ENCODE assay signal across 18 cellular contexts in genomic region chr9:109939698-109940342, GRCh38.
DNase-seq lines count a peak whose midpoint lies in the region; ATAC-seq, FAIRE-seq and TF ChIP-seq lines count a peak whose summit lies in the region.
"Had no signal": no experiment of that assay in that cellular context is flagged by ENCODE, and none has a peak within 500 bp of the region (broad histone marks: within the 10 kb centered on the region; RNA-seq: fewer than 3 reads in every experiment).

No MANE protein-coding gene starts in this region.

- H3K4me2 ChIP-seq in HepG2 (ENCODE audit: low read depth, low read length) = no peak overlapping the region

- TF ChIP-seq RAD21 in HepG2 (CRISPR knock-in tag; IDR thresholded peaks at IDR 0.05) = no peak

- TF ChIP-seq EP300 in HepG2 (IDR thresholded peaks at IDR 0.05; ENCODE audit: low read depth in 2 of 2, low read length in 2 of 2) (0 out of 4 replicates have a peak, but pooled peaks of 1 of the 2 experiments have one; percentile 7), HepG2 (CRISPR knock-in tag; IDR thresholded peaks at IDR 0.05; ENCODE audit: borderline replicate concordance) (no peak)

- no peak overlapping the region for H3K27ac ChIP-seq in HepG2 (ENCODE audit: extremely low read length, insufficient read depth, low read length)
- no peak overlapping the region for H3K27ac ChIP-seq in upper lobe of right lung

- H2AFZ ChIP-seq in HepG2 (ENCODE audit: low read length) = no peak overlapping the region

- H3K4me3 Mint-ChIP-seq in WTC11 (no peak overlapping the region), type B pancreatic cell (no peak overlapping the region)
- H3K4me3 Mint-ChIP-seq: B cell; CD4-positive, alpha-beta T cell had no signal

- H3K79me2 ChIP-seq in HepG2 (ENCODE audit: insufficient read depth, low read length) = no peaks in the 10 kb centered on the region

- no peak for TF ChIP-seq POLR2A in HepG2 (IDR thresholded peaks at IDR 0.05; ENCODE audit: insufficient read depth in 1 of 2, low read depth in 2 of 2, low read length in 2 of 2)

- H4K20me1 ChIP-seq in HepG2 (ENCODE audit: insufficient read depth, low read length) = no peaks in the 10 kb centered on the region

- H3K4me1 ChIP-seq in HepG2 (ENCODE audit: insufficient read depth, low read length) = peaks cover 13% of the 10 kb centered on the region
- peaks cover 4% of the 10 kb centered on the region for H3K4me1 ChIP-seq in upper lobe of right lung

- no peak overlapping the region for H3K9ac ChIP-seq in HepG2 (ENCODE audit: insufficient read depth, low read depth, low read length)

- H3K9me3 Mint-ChIP-seq in WTC11 = no peaks in the 10 kb centered on the region
- H3K9me3 Mint-ChIP-seq in type B pancreatic cell = no peaks in the 10 kb centered on the region
- H3K9me3 Mint-ChIP-seq: CD4-positive, alpha-beta T cell had no signal

- TF ChIP-seq CTCF in WTC11 (IDR thresholded peaks at IDR 0.05) = no peak
- TF ChIP-seq CTCF in HepG2 (CRISPR knock-in tag; IDR thresholded peaks at IDR 0.05) = no peak
- no peak for TF ChIP-seq CTCF in upper lobe of right lung (IDR thresholded peaks at IDR 0.05)
- no peak for TF ChIP-seq CTCF in type B pancreatic cell (conservative IDR thresholded peaks at IDR 0.05)

- no peak overlapping the region for H3K4me3 ChIP-seq in HepG2 (replicated peaks in 1 of 3; ENCODE audit: insufficient read depth in 1 of 3, low read depth in 2 of 3, low read length in 3 of 3)
- no peak overlapping the region for H3K4me3 ChIP-seq in upper lobe of right lung
- H3K4me3 ChIP-seq: GM12878, K562 had no signal

- BruUV-seq in HepG2 (replicated peaks; lab: Mats Ljungman, UMichigan) = no TSS peak

- no peak for FAIRE-seq in HepG2 (lab: Jason Lieb, UNC)
- FAIRE-seq: A204.1, GM12878, H54, K562 had no signal

- intact Hi-C loops in HepG2 (cut with micrococcal nuclease; ENCODE audit: unreplicated experiment) (no loop called here), upper lobe of right lung (cut with DNase I) (no loop called here)

- no peak overlapping the region for H3K27ac Mint-ChIP-seq in WTC11
- H3K27ac Mint-ChIP-seq in type B pancreatic cell = no peak overlapping the region
- H3K27ac Mint-ChIP-seq: CD4-positive, alpha-beta T cell had no signal

- H3K27me3 ChIP-seq in HepG2 (ENCODE audit: control insufficient read depth in 1 of 2, insufficient read depth in 2 of 2, low read length in 2 of 2) = no peaks in the 10 kb centered on the region
- no peaks in the 10 kb centered on the region for H3K27me3 ChIP-seq in upper lobe of right lung

- in situ Hi-C loops in HepG2 (cut with HindIII; ENCODE audit: extremely low pct_ligation_motif_present, low pct_unique_long_range_greater_than_20kb) = no loop called here

- H3K27me3 Mint-ChIP-seq in WTC11 (ENCODE audit: low read depth) = no peaks in the 10 kb centered on the region
- no peaks in the 10 kb centered on the region for H3K27me3 Mint-ChIP-seq in type B pancreatic cell
- H3K27me3 Mint-ChIP-seq: B cell had no signal

- peak; percentile 26 for DNase-seq in HuH-7 (ENCODE audit: low spot score)
- no peak for DNase-seq in WTC11 (ENCODE audit: low spot score)
- peak; percentile 30 for DNase-seq in HepG2 (ENCODE audit: low spot score)
- DNase-seq in upper lobe of right lung = no peak
- no peak for DNase-seq in type B pancreatic cell (ENCODE audit: extremely low spot score, unreplicated experiment)
- no peak for DNase-seq in T1000 (lab: John Stamatoyannopoulos, UW)
- DNase-seq: C1 segment of cervical spinal cord; Calu3; CD4-positive, alpha-beta T cell; DMS 273 treated with DMSO at 0.1 percent for 48 hours; DMS79 had no signal

- H3K9me3 ChIP-seq in HepG2 (ENCODE audit: low read length) = no peaks in the 10 kb centered on the region
- H3K9me3 ChIP-seq in upper lobe of right lung = no peaks in the 10 kb centered on the region

- POLR2A ChIA-PET in WTC11 (lab: Charles Lee) = no interaction called here
- POLR2A ChIA-PET in HepG2 (lab: Yijun Ruan, JAX) = no interaction called here

- no peak for ATAC-seq in WTC11
- ATAC-seq in HepG2 = no peak
- ATAC-seq in upper lobe of right lung = peak; percentile 31
- no peak for ATAC-seq in GM18909 (IDR thresholded peaks at IDR 0.05; ENCODE audit: poor library complexity, unreplicated experiment)
- ATAC-seq: GM12878, HCT116, K562 had no signal

- H3K36me3 Mint-ChIP-seq in WTC11 = no peaks in the 10 kb centered on the region
- H3K36me3 Mint-ChIP-seq in type B pancreatic cell = peaks cover 8% of the 10 kb centered on the region

- H3K4me1 Mint-ChIP-seq in WTC11 (peaks cover 2% of the 10 kb centered on the region; the same call in 1 of the 2 replicates), type B pancreatic cell (ENCODE audit: unreplicated experiment) (no peaks in the 10 kb centered on the region)

- no peaks in the 10 kb centered on the region for H3K36me3 ChIP-seq in HepG2 (replicated peaks in 1 of 2; ENCODE audit: control insufficient read depth in 1 of 2, insufficient read depth in 2 of 2, low read length in 2 of 2)
- no peaks in the 10 kb centered on the region for H3K36me3 ChIP-seq in upper lobe of right lung

- CTCF ChIA-PET in WTC11 (lab: Charles Lee) (no interaction called here), HepG2 (lab: Yijun Ruan, JAX; ENCODE audit: low intra/inter-chr PET ratio, low total read pairs) (no interaction called here)

TF ChIP-seq in WTC11, 78 proteins besides CTCF, POLR2A, EP300 and RAD21:
- TF ChIP-seq GABPB1 (CRISPR knock-in tag; IDR thresholded peaks at IDR 0.05) = peak; percentile 70
- no peak for TF ChIP-seq E2F1 (CRISPR knock-in tag; IDR thresholded peaks at IDR 0.05)
- TF ChIP-seq CBFB (CRISPR knock-in tag; IDR thresholded peaks at IDR 0.05; ENCODE audit: low read depth) = no peak
- TF ChIP-seq ZNF416 (CRISPR knock-in tag; IDR thresholded peaks at IDR 0.05) = no peak
- TF ChIP-seq ZNF121 (CRISPR knock-in tag; IDR thresholded peaks at IDR 0.05) = no peak

TF ChIP-seq in HepG2, 621 proteins besides CTCF, POLR2A, EP300 and RAD21 (continues in another document):
- TF ChIP-seq SOX6 (IDR thresholded peaks at IDR 0.05) = no peak
- TF ChIP-seq SOX6 (CRISPR knock-in tag; IDR thresholded peaks at IDR 0.05) = peak; percentile 84
- no peak for TF ChIP-seq SOX13 (IDR thresholded peaks at IDR 0.05)
- peak in 1 of 2 experiments; percentile 81; a peak in 2 of 4 replicates for TF ChIP-seq SOX13 (CRISPR knock-in tag; conservative IDR thresholded peaks at IDR 0.05 in 1 of 2, IDR thresholded peaks at IDR 0.05 in 1 of 2)
- TF ChIP-seq SIX4 (CRISPR knock-in tag; IDR thresholded peaks at IDR 0.05) = peak; percentile 31; the same call in 1 of the 2 replicates
- TF ChIP-seq CEBPB (IDR thresholded peaks at IDR 0.05; ENCODE audit: borderline replicate concordance, low read depth, low read length) = peak; percentile 44; the same call in 1 of the 2 replicates
- peak; percentile 38; the same call in 1 of the 2 replicates for TF ChIP-seq BCL6 (CRISPR knock-in tag; IDR thresholded peaks at IDR 0.05)
- peak; percentile 41; the same call in 1 of the 2 replicates for TF ChIP-seq HMG20A (CRISPR knock-in tag; IDR thresholded peaks at IDR 0.05; ENCODE audit: borderline replicate concordance)
- TF ChIP-seq ARID3A (IDR thresholded peaks at IDR 0.05; ENCODE audit: low read depth, low read length) = peak; percentile 43; the same call in 1 of the 2 replicates
- no peak for TF ChIP-seq NFYC (CRISPR knock-in tag; IDR thresholded peaks at IDR 0.05)
- 0 out of 2 replicates have a peak, but pooled peaks have one; percentile 34 for TF ChIP-seq FOXJ3 (CRISPR knock-in tag; IDR thresholded peaks at IDR 0.05; ENCODE audit: borderline replicate concordance)
- TF ChIP-seq ATF4 (CRISPR knock-in tag; IDR thresholded peaks at IDR 0.05) = peak in 1 of 2 experiments; percentile 77; a peak in 2 of 4 replicates
- 0 out of 2 replicates have a peak, but pooled peaks have one; percentile 28 for TF ChIP-seq CEBPG (CRISPR knock-in tag; IDR thresholded peaks at IDR 0.05)
- no peak for TF ChIP-seq CHCHD3 (CRISPR knock-in tag; IDR thresholded peaks at IDR 0.05)
- TF ChIP-seq GATAD2A (CRISPR knock-in tag; IDR thresholded peaks at IDR 0.05) = peak; percentile 11; the same call in 1 of the 2 replicates

Comparison
In these comparisons a context has a peak if more than half of its experiments do, and no peak if none do; other contexts are left out.
1. DNase-seq: peak in HuH-7 (single experiment) and HepG2 (single experiment); none in WTC11 (single experiment), upper lobe of right lung (single experiment), type B pancreatic cell (single experiment) and T1000 (single experiment).